Comparison of ENCODE assay signal across 13 cellular contexts in the genomic region with DNA sequence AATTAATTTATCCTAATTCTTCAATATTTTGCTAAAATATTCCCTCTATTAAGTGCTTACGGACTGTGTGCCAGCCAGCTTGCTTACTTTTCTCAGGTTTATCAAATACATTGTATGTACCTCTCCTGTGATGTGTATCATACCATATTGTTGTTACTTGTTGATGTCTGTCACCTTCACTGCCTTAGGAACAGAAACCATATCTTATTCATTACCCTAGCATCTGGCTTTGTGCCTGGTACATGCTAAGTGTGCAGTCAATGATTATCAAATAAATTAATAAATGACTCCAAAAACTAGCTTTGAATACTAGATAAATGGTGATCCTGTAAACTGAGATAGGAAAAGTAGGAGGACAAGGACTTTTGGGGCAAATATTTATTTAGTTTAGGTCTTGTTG. TPM values are rescaled to one million over a fixed set of nuclear protein-coding genes. Genes with fewer than 3 reads are reported as not detected.
DNase-seq lines count a peak whose midpoint lies in the region; ATAC-seq lines count a peak whose summit lies in the region.
"Had no signal": no experiment of that assay in that cellular context is flagged by ENCODE, and none has a peak within 500 bp of the region (broad histone marks: within the 10 kb centered on the region; RNA-seq: fewer than 3 reads in every experiment).

No MANE protein-coding gene starts in this region.

- DNase-seq in left ventricle myocardium superior (no peak), iPS-NIHi11 (ENCODE audit: low spot score) (no peak), hippocampal formation (lab: John Stamatoyannopoulos, UW) (no peak), NCI-H2107 treated with DMSO at 0.1 percent for 48 hours (lab: John Stamatoyannopoulos, UW; ENCODE audit: unreplicated experiment) (no peak), HuH-7 (ENCODE audit: low spot score) (no peak)
- DNase-seq: COR-L47; naive B cell; SIG-M5; spleen; stimulated activated CD8-positive, alpha-beta memory T cell treated with anti-CD3 and anti-CD28 coated beads, Interleukin-4, amount 100 ng/mL, for 48 hours had no signal

- intact Hi-C loops in left ventricle myocardium superior (cut with micrococcal nuclease): loop anchor here (5.0 kb wide), 1 partner anchor 615 kb away; a partner anchor contains a TSS

- ATAC-seq in GM18511 (IDR thresholded peaks at IDR 0.05; ENCODE audit: unreplicated experiment): peak; percentile 75
- peak; percentile 80 for ATAC-seq in GM21423 (IDR thresholded peaks at IDR 0.05; ENCODE audit: unreplicated experiment)
- ATAC-seq in HG03342 (IDR thresholded peaks at IDR 0.05; ENCODE audit: unreplicated experiment): peak; percentile 86
- ATAC-seq in left ventricle myocardium superior: peak; percentile 44

RNA-seq across cellular contexts. Expression of a gene that starts 6.9 kb away (rescaled TPM):
- 65.9 TPM for total RNA-seq in left ventricle myocardium superior

RNA-seq across cellular contexts. Expression of a gene that starts 14.9 kb away (rescaled TPM):
- 15.9 TPM for total RNA-seq in left ventricle myocardium superior
